ENCODE assay signal across 2 cellular contexts in genomic region chr3:139310474-139310933, GRCh38.
A peak's percentile ranks its signal among the peaks of the same experiment; 100 is the strongest.
TF ChIP-seq lines count a peak whose summit lies in the region.

No MANE protein-coding gene starts in this region.

TF ChIP-seq in HCT116, 20 proteins besides CTCF, POLR2A, EP300 and RAD21 (continued from another document):
- TF ChIP-seq JUND (IDR thresholded peaks at IDR 0.05) (no peak), EZH2 (IDR thresholded peaks at IDR 0.05) (no peak), POLR2AphosphoS5 (IDR thresholded peaks at IDR 0.05; ENCODE audit: low read depth, low read length) (peak; percentile 51; the same call in 1 of the 2 replicates), TCF7L2 (IDR thresholded peaks at IDR 0.05; ENCODE audit: borderline replicate concordance, extremely low read depth, insufficient read depth, insufficient read length) (peak; percentile 96)
- TF ChIP-seq, protein P1, sequence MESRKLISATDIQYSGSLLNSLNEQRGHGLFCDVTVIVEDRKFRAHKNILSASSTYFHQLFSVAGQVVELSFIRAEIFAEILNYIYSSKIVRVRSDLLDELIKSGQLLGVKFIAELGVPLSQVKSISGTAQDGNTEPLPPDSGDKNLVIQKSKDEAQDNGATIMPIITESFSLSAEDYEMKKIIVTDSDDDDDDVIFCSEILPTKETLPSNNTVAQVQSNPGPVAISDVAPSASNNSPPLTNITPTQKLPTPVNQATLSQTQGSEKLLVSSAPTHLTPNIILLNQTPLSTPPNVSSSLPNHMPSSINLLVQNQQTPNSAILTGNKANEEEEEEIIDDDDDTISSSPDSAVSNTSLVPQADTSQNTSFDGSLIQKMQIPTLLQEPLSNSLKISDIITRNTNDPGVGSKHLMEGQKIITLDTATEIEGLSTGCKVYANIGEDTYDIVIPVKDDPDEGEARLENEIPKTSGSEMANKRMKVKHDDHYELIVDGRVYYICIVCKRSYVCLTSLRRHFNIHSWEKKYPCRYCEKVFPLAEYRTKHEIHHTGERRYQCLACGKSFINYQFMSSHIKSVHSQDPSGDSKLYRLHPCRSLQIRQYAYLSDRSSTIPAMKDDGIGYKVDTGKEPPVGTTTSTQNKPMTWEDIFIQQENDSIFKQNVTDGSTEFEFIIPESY (IDR thresholded peaks at IDR 0.05; ENCODE audit: extremely low read depth, insufficient replicate concordance, low read length), result peak; percentile 47

TF ChIP-seq in HepG2, 621 proteins besides CTCF, POLR2A, EP300 and RAD21:
- TF ChIP-seq ZNF550 (CRISPR knock-in tag; IDR thresholded peaks at IDR 0.05; ENCODE audit: borderline replicate concordance), result no peak
- TF ChIP-seq XRCC5 (optimal IDR thresholded peaks at IDR 0.05; ENCODE audit: low read length), result no peak
